ENCODE assay signal across 8 cellular contexts in the genomic region with DNA sequence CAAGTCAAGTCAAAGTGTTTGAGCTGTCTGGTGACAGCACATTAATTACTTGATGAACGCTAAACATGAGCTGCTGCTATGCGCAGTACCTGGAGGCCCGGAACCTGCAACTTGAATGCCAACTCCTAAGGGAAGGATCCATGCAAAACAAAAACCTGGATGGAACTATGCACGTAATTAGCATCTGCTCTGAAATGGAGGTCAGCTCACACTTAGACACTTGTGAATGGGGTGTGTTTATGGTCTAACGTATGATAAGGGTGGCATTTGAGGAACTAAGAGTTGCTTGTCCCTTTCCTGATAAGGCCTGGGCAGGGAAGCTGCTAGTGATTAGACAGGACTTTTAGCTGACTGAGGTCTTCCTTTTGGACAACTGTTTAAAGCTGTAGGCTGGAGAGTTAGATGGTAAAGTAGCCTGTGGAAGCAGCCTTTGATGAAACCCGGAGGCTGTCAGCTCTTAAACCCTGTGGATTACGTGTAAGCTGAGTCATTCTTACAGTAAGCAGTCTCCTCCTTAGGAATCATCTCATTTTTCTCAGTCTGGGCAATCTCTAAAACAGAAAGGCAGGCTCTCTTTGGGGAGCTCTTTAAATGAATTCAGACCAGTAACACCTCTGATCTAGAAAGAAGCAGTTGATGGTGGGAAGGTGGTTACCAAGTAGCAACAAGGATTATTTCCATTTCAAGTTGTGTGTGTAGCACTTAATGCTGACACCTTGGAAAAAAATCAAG. TPM values are rescaled to one million over a fixed set of nuclear protein-coding genes. Genes with fewer than 3 reads are reported as not detected.
DNase-seq lines count a peak whose midpoint lies in the region; ATAC-seq and TF ChIP-seq lines count a peak whose summit lies in the region.

No MANE protein-coding gene starts in this region.

- no peaks in the 10 kb centered on the region for H3K27me3 ChIP-seq in CD4-positive, alpha-beta T cell (ENCODE audit: control insufficient read depth, insufficient read depth, low read length)
- H3K27me3 ChIP-seq in tibial nerve, result no peaks in the 10 kb centered on the region

- no peaks in the 10 kb centered on the region for H3K36me3 ChIP-seq in tibial nerve

- H3K4me1 Mint-ChIP-seq in CD4-positive, alpha-beta T cell (ENCODE audit: low read depth), result peaks cover 88% of the 10 kb centered on the region

- no peak for TF ChIP-seq POLR2A in tibial nerve (IDR thresholded peaks at IDR 0.05)

- H3K9me3 ChIP-seq in CD4-positive, alpha-beta T cell (ENCODE audit: control insufficient read depth, low read length), result no peaks in the 10 kb centered on the region
- H3K9me3 ChIP-seq in tibial nerve, result no peaks in the 10 kb centered on the region

- H3K4me1 ChIP-seq in tibial nerve, result peaks cover 0 to 6% (median 1%) of the 10 kb centered on the region in 4 donors

- peaks cover 55% of the 10 kb centered on the region for H3K36me3 Mint-ChIP-seq in CD4-positive, alpha-beta T cell (ENCODE audit: low read depth)

- WGBS in tibial nerve, 2 donors, result 60 to 67% methylated on average over 7 of the region's 7 CpGs

- POLR2A ChIA-PET in RWPE1 (lab: Yijun Ruan, JAX; ENCODE audit: low non-redundant PET), result no interaction called here
- POLR2A ChIA-PET in CD4-positive, alpha-beta T cell (lab: Charles Lee), result interaction anchor here (0.7 to 1.4 kb wide), 2 partner anchors 22 to 62 kb away, joined by 3 to 4 read pairs; no protein-coding TSS in a partner anchor

- H3K27ac ChIP-seq in RWPE1, result no peak overlapping the region
- no peak overlapping the region for H3K27ac ChIP-seq in CD4-positive, alpha-beta T cell (ENCODE audit: low read depth, low read length)
- H3K27ac ChIP-seq in tibial nerve, result no peak overlapping the region

- no peaks in the 10 kb centered on the region for H3K9me3 Mint-ChIP-seq in CD4-positive, alpha-beta T cell

- H3K27me3 Mint-ChIP-seq in CD4-positive, alpha-beta T cell, result no peaks in the 10 kb centered on the region

- TF ChIP-seq EP300 in tibial nerve (IDR thresholded peaks at IDR 0.05), result no peak

- TF ChIP-seq CTCF in RWPE1 (conservative IDR thresholded peaks at IDR 0.05; ENCODE audit: low read depth), result no peak
- no peak for TF ChIP-seq CTCF in fibroblast of the aortic adventitia (IDR thresholded peaks at IDR 0.05; ENCODE audit: insufficient read depth, low read length)
- TF ChIP-seq CTCF in CD4-positive, alpha-beta T cell (IDR thresholded peaks at IDR 0.05), result no peak
- no peak for TF ChIP-seq CTCF in tibial nerve (IDR thresholded peaks at IDR 0.05)

- ATAC-seq in CD4-positive, alpha-beta T cell (ENCODE audit: poor library complexity), result no peak

- intact Hi-C loops in CD4-positive, alpha-beta T cell (cut with DNase I, micrococcal nuclease), result no loop called here

- H3K4me3 ChIP-seq in fibroblast of the aortic adventitia (ENCODE audit: low read depth, low read length) (no peak overlapping the region), skeletal muscle cell (ENCODE audit: low read depth, low read length) (no peak overlapping the region), tibial nerve (no peak overlapping the region)

- peak; percentile 75 for DNase-seq in HCEC 1CT
- DNase-seq in RWPE1 (ENCODE audit: low spot score), result peak; percentile 20
- DNase-seq in fibroblast of the aortic adventitia (ENCODE audit: low read depth), result peak; percentile 80
- DNase-seq in skeletal muscle cell (ENCODE audit: low read depth), result peak; percentile 58
- no peak for DNase-seq in DMS 273 treated with DMSO at 0.1 percent for 48 hours (lab: John Stamatoyannopoulos, UW)
- DNase-seq in CD4-positive, alpha-beta T cell, result no peak
- DNase-seq in middle frontal gyrus (ENCODE audit: extremely low spot score, low spot score), result no peak
- DNase-seq in tibial nerve (ENCODE audit: low spot score in 2 of 2), result no peak

- CTCF ChIA-PET in RWPE1 (lab: Yijun Ruan, JAX), result interaction anchor here (1.0 to 1.5 kb wide), 2 partner anchors 11 to 21 kb away, joined by 3 to 5 read pairs; no protein-coding TSS in a partner anchor
- CTCF ChIA-PET in CD4-positive, alpha-beta T cell (lab: Charles Lee), result interaction anchor here (1.6 kb wide), 1 partner anchor 62 kb away, joined by 7 read pairs; no protein-coding TSS in a partner anchor

- no peak overlapping the region for H3K4me3 Mint-ChIP-seq in CD4-positive, alpha-beta T cell

- H3K27ac Mint-ChIP-seq in CD4-positive, alpha-beta T cell, result no peak overlapping the region

RNA-seq across cellular contexts. Expression of gene TENT5C, which starts 6.8 kb away (rescaled TPM):
- total RNA-seq in fibroblast of the aortic adventitia (ENCODE audit: low replicate concordance), result 0.45 and 5.5 TPM in 2 replicates
- 100 to 1,000 TPM; 122 to 123 TPM for total RNA-seq in CD4-positive, alpha-beta T cell
- 1 to 10 TPM in 3 of 4 donors, under 1 TPM in 1; 0.60 to 2.5 (median 1.2) TPM for total RNA-seq in tibial nerve

Comparison
In these comparisons a context has a peak if more than half of its experiments do, and no peak if none do; other contexts are left out.
1. DNase-seq: peak in HCEC 1CT (single experiment), RWPE1 (single experiment), fibroblast of the aortic adventitia (single experiment) and skeletal muscle cell (single experiment); none in DMS 273 treated with DMSO at 0.1 percent for 48 hours (single experiment), CD4-positive, alpha-beta T cell (0 of 10), middle frontal gyrus (single experiment) and tibial nerve (0 of 2).
2. RNA of gene TENT5C, which starts 6.8 kb away (total RNA-seq): 122 to 123 TPM in CD4-positive, alpha-beta T cell; 0.60 to 2.5 TPM in tibial nerve and 0.45 to 5.5 TPM in fibroblast of the aortic adventitia; every median in the first group is over 10 times any median in the second.